In genomic region chr2:117858892-117859531, GRCh38 we compare ENCODE assay signal across 19 cellular contexts. TPM values are rescaled to one million over a fixed set of nuclear protein-coding genes. Genes with fewer than 3 reads are reported as not detected.
DNase-seq lines count a peak whose midpoint lies in the region; ATAC-seq and TF ChIP-seq lines count a peak whose summit lies in the region.
"Had no signal": no experiment of that assay in that cellular context is flagged by ENCODE, and none has a peak within 500 bp of the region (broad histone marks: within the 10 kb centered on the region; RNA-seq: fewer than 3 reads in every experiment).

No MANE protein-coding gene starts in this region.

- H3K4me3 Mint-ChIP-seq in WTC11, result peak overlapping the region; percentile 55
- no peak overlapping the region for H3K4me3 Mint-ChIP-seq in activated naive CD8-positive, alpha-beta T cell treated with anti-CD3 and anti-CD28 coated beads for 36 hours

- ATAC-seq in WTC11, result peak; percentile 82
- ATAC-seq: GM12878, HepG2 had no signal

- POLR2A ChIA-PET in WTC11 (lab: Charles Lee), result interaction anchor here (1.0 kb wide), 1 partner anchor 23 kb away, joined by 3 read pairs; no protein-coding TSS in a partner anchor

- intact Hi-C loops in posterior vena cava (cut with DNase I), result no loop called here

- CTCF ChIA-PET in WTC11 (lab: Charles Lee), result interaction anchor here (0.8 to 2.6 kb wide), 10 partner anchors 9 to 174 kb away, joined by 3 to 16 read pairs (median 7); partner anchors contain the start of gene DDX18

- no peak for TF ChIP-seq CTCF in WTC11 (IDR thresholded peaks at IDR 0.05)

- no peaks in the 10 kb centered on the region for H3K36me3 Mint-ChIP-seq in WTC11
- no peaks in the 10 kb centered on the region for H3K36me3 Mint-ChIP-seq in activated naive CD8-positive, alpha-beta T cell treated with anti-CD3 and anti-CD28 coated beads for 36 hours

- H3K27ac Mint-ChIP-seq in WTC11, result no peak overlapping the region
- no peak overlapping the region for H3K27ac Mint-ChIP-seq in activated naive CD8-positive, alpha-beta T cell treated with anti-CD3 and anti-CD28 coated beads for 36 hours

- H3K9me3 Mint-ChIP-seq in WTC11, result peaks cover 7% of the 10 kb centered on the region
- no peaks in the 10 kb centered on the region for H3K9me3 Mint-ChIP-seq in activated naive CD8-positive, alpha-beta T cell treated with anti-CD3 and anti-CD28 coated beads for 36 hours

- H3K4me1 Mint-ChIP-seq in WTC11, result peaks cover 4% of the 10 kb centered on the region
- H3K4me1 Mint-ChIP-seq in activated naive CD8-positive, alpha-beta T cell treated with anti-CD3 and anti-CD28 coated beads for 36 hours, result no peaks in the 10 kb centered on the region

- H3K27me3 Mint-ChIP-seq in WTC11 (ENCODE audit: low read depth), result peaks cover 42% of the 10 kb centered on the region
- peaks cover 46% of the 10 kb centered on the region for H3K27me3 Mint-ChIP-seq in activated naive CD8-positive, alpha-beta T cell treated with anti-CD3 and anti-CD28 coated beads for 36 hours

- DNase-seq in NCI-H2227 (lab: John Stamatoyannopoulos, UW; ENCODE audit: unreplicated experiment) (peak; percentile 58), NCI-H2227 treated with DMSO at 0.1 percent for 48 hours (lab: John Stamatoyannopoulos, UW) (no peak), WTC11 (ENCODE audit: low spot score) (peak; percentile 75), iPS-NIHi11 (ENCODE audit: low spot score) (peak; percentile 60), retina (peak; percentile 10), posterior vena cava (ENCODE audit: low spot score) (no peak), DMS79 treated with DMSO at 0.1 percent for 48 hours (lab: John Stamatoyannopoulos, UW) (no peak)
- no peak for DNase-seq in activated naive CD8-positive, alpha-beta T cell treated with anti-CD3 and anti-CD28 coated beads for 36 hours
- DNase-seq: 8988T; DMS 273 treated with DMSO at 0.1 percent for 48 hours; Karpas-422; MM.1S; NCI-H1105 treated with DMSO at 0.1 percent for 48 hours; NCI-H1930; NK-92 treated with Interleukin-12 subunit alpha and Interleukin-12 subunit beta, amount 100 ng/mL, for 24 hours; OCI-M1; RPMI8226 had no signal

TF ChIP-seq in WTC11, 78 proteins besides CTCF, POLR2A, EP300 and RAD21:
- no peak for TF ChIP-seq ZNF317 (CRISPR knock-in tag; IDR thresholded peaks at IDR 0.05; ENCODE audit: borderline replicate concordance, low read depth)
- TF ChIP-seq HMGXB4 (CRISPR knock-in tag; IDR thresholded peaks at IDR 0.05), result 0 out of 2 replicates have a peak, but pooled peaks have one; percentile 15
- TF ChIP-seq, protein P1, sequence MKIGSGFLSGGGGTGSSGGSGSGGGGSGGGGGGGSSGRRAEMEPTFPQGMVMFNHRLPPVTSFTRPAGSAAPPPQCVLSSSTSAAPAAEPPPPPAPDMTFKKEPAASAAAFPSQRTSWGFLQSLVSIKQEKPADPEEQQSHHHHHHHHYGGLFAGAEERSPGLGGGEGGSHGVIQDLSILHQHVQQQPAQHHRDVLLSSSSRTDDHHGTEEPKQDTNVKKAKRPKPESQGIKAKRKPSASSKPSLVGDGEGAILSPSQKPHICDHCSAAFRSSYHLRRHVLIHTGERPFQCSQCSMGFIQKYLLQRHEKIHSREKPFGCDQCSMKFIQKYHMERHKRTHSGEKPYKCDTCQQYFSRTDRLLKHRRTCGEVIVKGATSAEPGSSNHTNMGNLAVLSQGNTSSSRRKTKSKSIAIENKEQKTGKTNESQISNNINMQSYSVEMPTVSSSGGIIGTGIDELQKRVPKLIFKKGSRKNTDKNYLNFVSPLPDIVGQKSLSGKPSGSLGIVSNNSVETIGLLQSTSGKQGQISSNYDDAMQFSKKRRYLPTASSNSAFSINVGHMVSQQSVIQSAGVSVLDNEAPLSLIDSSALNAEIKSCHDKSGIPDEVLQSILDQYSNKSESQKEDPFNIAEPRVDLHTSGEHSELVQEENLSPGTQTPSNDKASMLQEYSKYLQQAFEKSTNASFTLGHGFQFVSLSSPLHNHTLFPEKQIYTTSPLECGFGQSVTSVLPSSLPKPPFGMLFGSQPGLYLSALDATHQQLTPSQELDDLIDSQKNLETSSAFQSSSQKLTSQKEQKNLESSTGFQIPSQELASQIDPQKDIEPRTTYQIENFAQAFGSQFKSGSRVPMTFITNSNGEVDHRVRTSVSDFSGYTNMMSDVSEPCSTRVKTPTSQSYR (CRISPR knock-in tag; IDR thresholded peaks at IDR 0.05), result 0 out of 2 replicates have a peak, but pooled peaks have one; percentile 55
- TF ChIP-seq, protein P2, sequence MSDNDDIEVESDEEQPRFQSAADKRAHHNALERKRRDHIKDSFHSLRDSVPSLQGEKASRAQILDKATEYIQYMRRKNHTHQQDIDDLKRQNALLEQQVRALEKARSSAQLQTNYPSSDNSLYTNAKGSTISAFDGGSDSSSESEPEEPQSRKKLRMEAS (CRISPR knock-in tag; IDR thresholded peaks at IDR 0.05), result 0 out of 2 replicates have a peak, but pooled peaks have one; percentile 16
- TF ChIP-seq, protein P3, sequence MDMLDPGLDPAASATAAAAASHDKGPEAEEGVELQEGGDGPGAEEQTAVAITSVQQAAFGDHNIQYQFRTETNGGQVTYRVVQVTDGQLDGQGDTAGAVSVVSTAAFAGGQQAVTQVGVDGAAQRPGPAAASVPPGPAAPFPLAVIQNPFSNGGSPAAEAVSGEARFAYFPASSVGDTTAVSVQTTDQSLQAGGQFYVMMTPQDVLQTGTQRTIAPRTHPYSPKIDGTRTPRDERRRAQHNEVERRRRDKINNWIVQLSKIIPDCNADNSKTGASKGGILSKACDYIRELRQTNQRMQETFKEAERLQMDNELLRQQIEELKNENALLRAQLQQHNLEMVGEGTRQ (CRISPR knock-in tag; IDR thresholded peaks at IDR 0.05), result no peak
- TF ChIP-seq ZNF512 (CRISPR knock-in tag; IDR thresholded peaks at IDR 0.05; ENCODE audit: borderline replicate concordance), result no peak
TF ChIP-seq in WTC11: peak in this region for 3.

RNA-seq across cellular contexts. Expression of gene DDX18, which starts 44.5 kb away (rescaled TPM):
- total RNA-seq in WTC11 (2021), result 76.2 to 107 TPM (median 83.3 TPM) in 3 replicates
- 100 to 1,000 TPM; 170 to 180 TPM for total RNA-seq in activated naive CD8-positive, alpha-beta T cell treated with anti-CD3 and anti-CD28 coated beads for 36 hours
- total RNA-seq in posterior vena cava, result 10 to 100 TPM; 36.4 to 45.8 TPM

Comparison
In these comparisons a context has a peak if more than half of its experiments do, and no peak if none do; other contexts are left out.
1. DNase-seq: peak in NCI-H2227 (single experiment), WTC11 (single experiment), iPS-NIHi11 (single experiment) and retina (single experiment); none in NCI-H2227 treated with DMSO at 0.1 percent for 48 hours (single experiment), activated naive CD8-positive, alpha-beta T cell treated with anti-CD3 and anti-CD28 coated beads for 36 hours (single experiment), posterior vena cava (single experiment) and DMS79 treated with DMSO at 0.1 percent for 48 hours (single experiment).